Comparison of ENCODE assay signal across 1 cellular context in the genomic region with DNA sequence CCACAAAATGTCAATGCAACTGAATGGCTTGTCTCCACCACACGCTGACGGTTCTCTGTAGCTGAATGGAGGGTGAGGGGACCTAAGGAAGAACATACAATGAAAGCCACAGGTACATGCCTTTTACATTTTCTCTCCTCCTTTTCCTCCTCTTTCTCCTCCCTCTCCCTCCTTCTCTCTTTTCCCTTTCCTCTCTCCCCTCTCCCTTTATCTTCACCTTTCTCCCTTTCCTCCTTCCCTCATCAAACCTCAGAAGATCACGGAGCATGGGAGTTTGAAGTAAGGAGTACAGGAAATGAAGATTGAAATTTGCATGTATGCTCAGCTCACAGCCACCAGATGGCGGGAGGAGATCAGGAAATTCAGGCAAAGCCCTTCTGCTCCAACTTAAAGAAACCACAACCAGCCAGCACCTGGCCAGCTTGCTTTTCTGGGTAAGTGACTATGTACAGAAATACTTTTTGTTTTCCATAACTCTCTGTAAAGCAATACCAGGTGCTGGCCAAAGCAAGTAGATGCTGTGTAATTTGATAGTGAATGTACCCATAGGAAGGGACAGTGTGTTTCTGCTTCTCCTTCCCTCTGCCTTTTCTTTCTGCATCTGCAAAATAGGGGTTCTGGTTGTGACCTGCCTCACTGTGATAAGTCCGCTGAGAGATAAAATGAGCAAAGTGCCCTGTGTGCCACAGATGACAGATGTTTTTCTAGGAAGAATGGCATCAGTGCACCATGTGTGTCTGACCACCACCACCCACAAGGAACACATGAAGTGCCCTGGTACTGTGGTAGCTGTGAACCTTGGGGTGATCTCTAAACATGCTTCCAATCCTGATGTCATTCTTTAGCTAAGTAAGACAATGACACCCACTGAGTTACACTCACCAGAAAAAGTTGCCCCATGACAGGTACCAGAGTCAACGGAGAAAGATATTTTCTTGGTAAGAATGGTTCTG.
TF ChIP-seq lines count a peak whose summit lies in the region.

No MANE protein-coding gene starts in this region.

TF ChIP-seq in K562, 482 proteins besides CTCF, POLR2A, EP300 and RAD21 (continued from another document):
- TF ChIP-seq, protein P1, sequence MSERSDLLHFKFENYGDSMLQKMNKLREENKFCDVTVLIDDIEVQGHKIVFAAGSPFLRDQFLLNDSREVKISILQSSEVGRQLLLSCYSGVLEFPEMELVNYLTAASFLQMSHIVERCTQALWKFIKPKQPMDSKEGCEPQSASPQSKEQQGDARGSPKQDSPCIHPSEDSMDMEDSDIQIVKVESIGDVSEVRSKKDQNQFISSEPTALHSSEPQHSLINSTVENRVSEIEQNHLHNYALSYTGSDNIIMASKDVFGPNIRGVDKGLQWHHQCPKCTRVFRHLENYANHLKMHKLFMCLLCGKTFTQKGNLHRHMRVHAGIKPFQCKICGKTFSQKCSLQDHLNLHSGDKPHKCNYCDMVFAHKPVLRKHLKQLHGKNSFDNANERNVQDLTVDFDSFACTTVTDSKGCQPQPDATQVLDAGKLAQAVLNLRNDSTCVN (CRISPR knock-in tag; IDR thresholded peaks at IDR 0.05) = 0 out of 2 replicates have a peak, but pooled peaks have one; percentile 69
- no peak for TF ChIP-seq ZKSCAN8 (CRISPR knock-in tag; IDR thresholded peaks at IDR 0.05)
- peak; percentile 82; the same call in 1 of the 2 replicates for TF ChIP-seq ELF4 (CRISPR knock-in tag; IDR thresholded peaks at IDR 0.05)
- no peak for TF ChIP-seq YBX1 (IDR thresholded peaks at IDR 0.05)
- TF ChIP-seq, protein P2, sequence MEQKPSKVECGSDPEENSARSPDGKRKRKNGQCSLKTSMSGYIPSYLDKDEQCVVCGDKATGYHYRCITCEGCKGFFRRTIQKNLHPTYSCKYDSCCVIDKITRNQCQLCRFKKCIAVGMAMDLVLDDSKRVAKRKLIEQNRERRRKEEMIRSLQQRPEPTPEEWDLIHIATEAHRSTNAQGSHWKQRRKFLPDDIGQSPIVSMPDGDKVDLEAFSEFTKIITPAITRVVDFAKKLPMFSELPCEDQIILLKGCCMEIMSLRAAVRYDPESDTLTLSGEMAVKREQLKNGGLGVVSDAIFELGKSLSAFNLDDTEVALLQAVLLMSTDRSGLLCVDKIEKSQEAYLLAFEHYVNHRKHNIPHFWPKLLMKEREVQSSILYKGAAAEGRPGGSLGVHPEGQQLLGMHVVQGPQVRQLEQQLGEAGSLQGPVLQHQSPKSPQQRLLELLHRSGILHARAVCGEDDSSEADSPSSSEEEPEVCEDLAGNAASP (IDR thresholded peaks at IDR 0.05) = no peak
- no peak for TF ChIP-seq BRCA1 (IDR thresholded peaks at IDR 0.05)
- TF ChIP-seq BRCA1 (CRISPR knock-in tag; IDR thresholded peaks at IDR 0.05) = no peak
- TF ChIP-seq RBM15 (IDR thresholded peaks at IDR 0.05; ENCODE audit: insufficient read depth, low read length) = no peak
- no peak for TF ChIP-seq MTF1 (CRISPR knock-in tag; IDR thresholded peaks at IDR 0.05; ENCODE audit: borderline replicate concordance)
- no peak for TF ChIP-seq CEBPB (tag; IDR thresholded peaks at IDR 0.05)
